In genomic region chr13:71320452-71320851, GRCh38 we compare ENCODE assay signal across 9 cellular contexts.
DNase-seq lines count a peak whose midpoint lies in the region; ATAC-seq, FAIRE-seq and TF ChIP-seq lines count a peak whose summit lies in the region.
"Had no signal": no experiment of that assay in that cellular context is flagged by ENCODE, and none has a peak within 500 bp of the region (broad histone marks: within the 10 kb centered on the region; RNA-seq: fewer than 3 reads in every experiment).

No MANE protein-coding gene starts in this region.

- H3K27me3 ChIP-seq in HCT116 (ENCODE audit: insufficient read depth, low read length) (no peaks in the 10 kb centered on the region), MG63 (no peaks in the 10 kb centered on the region)

- H3K27ac ChIP-seq in HCT116 (ENCODE audit: low read depth, low read length) = no peak overlapping the region

- DNase-seq in COR-L47 (lab: John Stamatoyannopoulos, UW) (peak; percentile 6), HCT116 (ENCODE audit: low read depth, low spot score) (no peak), OCI-M1 (lab: John Stamatoyannopoulos, UW) (peak; percentile 70), glomerular endothelial cell (ENCODE audit: extremely low read depth, low read depth, low spot score) (peak; percentile 47), MG63 (no peak), T-helper 1 cell (no peak), GM12891 (ENCODE audit: insufficient read length, low spot score) (no peak), left lobe of liver (ENCODE audit: low spot score) (no peak)

- RAD21 ChIA-PET in HCT116 (lab: Charles Lee; ENCODE audit: low non-redundant PET in 1 of 2, low total read pairs in 2 of 2, uncharacterized antibody in 2 of 2, unreplicated experiment in 2 of 2) = no interaction called here

- CTCF ChIA-PET in HCT116 (lab: Charles Lee) = no interaction called here

- BruUV-seq in HCT116 (replicated peaks; lab: Mats Ljungman, UMichigan) = no TSS peak

- no peak overlapping the region for H2AFZ ChIP-seq in HCT116 (ENCODE audit: low read depth, low read length, poor library complexity, severe bottlenecking)

- H3K36me3 ChIP-seq in HCT116 (ENCODE audit: control insufficient read depth in 1 of 2, insufficient read depth in 2 of 2, low read length in 2 of 2) (no peaks in the 10 kb centered on the region), MG63 (no peaks in the 10 kb centered on the region)

- H3K9me3 ChIP-seq in HCT116 (ENCODE audit: control insufficient read depth in 1 of 2, insufficient read depth in 1 of 2, low read depth in 1 of 2, low read length in 2 of 2) (peaks cover 0 to 4% of the 10 kb centered on the region in 2 experiments; a peak in 1 of 4 replicates), MG63 (no peaks in the 10 kb centered on the region)

- no peaks in the 10 kb centered on the region for H3K79me2 ChIP-seq in HCT116 (ENCODE audit: insufficient read depth, low read length)

- no peak overlapping the region for H3K4me3 ChIP-seq in HCT116 (replicated peaks in 1 of 2; ENCODE audit: low read depth in 1 of 2, low read length in 2 of 2)
- no peak overlapping the region for H3K4me3 ChIP-seq in MG63

- H3K9ac ChIP-seq in HCT116 (ENCODE audit: low read length) = no peak overlapping the region

- intact Hi-C loops in HCT116 (cut with micrococcal nuclease) = no loop called here

- no peaks in the 10 kb centered on the region for H3K4me1 ChIP-seq in HCT116 (ENCODE audit: control insufficient read depth in 1 of 2, insufficient read depth in 2 of 2, low read length in 2 of 2)

- no peak overlapping the region for H3K4me2 ChIP-seq in HCT116 (ENCODE audit: low read length)

- no peaks in the 10 kb centered on the region for H3K9me2 ChIP-seq in HCT116 (ENCODE audit: insufficient read depth)

- no peak for TF ChIP-seq POLR2A in HCT116 (IDR thresholded peaks at IDR 0.05; ENCODE audit: borderline replicate concordance, extremely low read depth, insufficient read depth, insufficient read length)
- TF ChIP-seq POLR2A in GM12891 (IDR thresholded peaks at IDR 0.05; ENCODE audit: low read depth, low read length) = no peak

- POLR2A ChIA-PET in HCT116 (lab: Charles Lee) = no interaction called here

- no peaks in the 10 kb centered on the region for H4K20me1 ChIP-seq in HCT116 (ENCODE audit: insufficient read depth)

- TF ChIP-seq RAD21 in HCT116 (IDR thresholded peaks at IDR 0.05; ENCODE audit: low read depth) = peak; percentile 21; the same call in 1 of the 2 replicates

- peak in 2 of 3 experiments; percentile 37 to 41; a peak in 3 of 6 replicates for TF ChIP-seq CTCF in HCT116 (IDR thresholded peaks at IDR 0.05 in 2 of 3, conservative IDR thresholded peaks at IDR 0.05 in 1 of 3; ENCODE audit: borderline replicate concordance in 1 of 3, insufficient read depth in 1 of 3, low read depth in 2 of 3, low read length in 2 of 3)

- ATAC-seq in HCT116 = no peak
- ATAC-seq in left lobe of liver = no peak
- ATAC-seq: activated naive CD4-positive, alpha-beta T cell treated with anti-CD3 and anti-CD28 coated beads, Interleukin-2, amount 50 U/mL, for 72 hours had no signal

- no peak for FAIRE-seq in GM12891 (lab: Jason Lieb, UNC)

TF ChIP-seq in HCT116, 20 proteins besides CTCF, POLR2A, EP300 and RAD21:
- TF ChIP-seq SP1 (IDR thresholded peaks at IDR 0.05; ENCODE audit: low read depth) = no peak

TF ChIP-seq in GM12891, 5 proteins besides CTCF, POLR2A, EP300 and RAD21:
- TF ChIP-seq SPI1 (IDR thresholded peaks at IDR 0.05; ENCODE audit: low read depth, low read length) (no peak), PAX5 (IDR thresholded peaks at IDR 0.05; ENCODE audit: insufficient read depth, low read length, severe bottlenecking) (no peak), POU2F2 (IDR thresholded peaks at IDR 0.05; ENCODE audit: low read depth, low read length) (no peak), POLR2AphosphoS5 (IDR thresholded peaks at IDR 0.05; ENCODE audit: low read depth, low read length) (no peak), TAF1 (IDR thresholded peaks at IDR 0.05; ENCODE audit: low read depth, low read length) (no peak)

Comparison
In these comparisons a context has a peak if more than half of its experiments do, and no peak if none do; other contexts are left out.
1. DNase-seq: peak in COR-L47 (single experiment), OCI-M1 (single experiment) and glomerular endothelial cell (single experiment); none in HCT116 (single experiment), MG63 (single experiment), T-helper 1 cell (0 of 5), GM12891 (single experiment) and left lobe of liver (single experiment).